In genomic region chr12:123363385-123363742, GRCh38 we compare ENCODE assay signal across 8 cellular contexts. TPM values are rescaled to one million over a fixed set of nuclear protein-coding genes. Genes with fewer than 3 reads are reported as not detected.
DNase-seq lines count a peak whose midpoint lies in the region; ATAC-seq and TF ChIP-seq lines count a peak whose summit lies in the region.

No MANE protein-coding gene starts in this region.

- no peaks in the 10 kb centered on the region for H4K20me1 ChIP-seq in H9 (ENCODE audit: control insufficient read depth, insufficient read depth, insufficient read length)

- H3K4me1 Mint-ChIP-seq in H9 = peaks cover 6 to 13% of the 10 kb centered on the region in 2 experiments
- H3K4me1 Mint-ChIP-seq in activated CD4-positive, alpha-beta memory T cell treated with anti-CD3 and anti-CD28 coated beads for 36 hours (ENCODE audit: low read depth) = peaks cover 12% of the 10 kb centered on the region
- peaks cover 12% of the 10 kb centered on the region for H3K4me1 Mint-ChIP-seq in stimulated activated memory B cell treated with anti-CD40 and anti-IgM and Interleukin-4, amounts not matched to agents 10 μg/mL and 1 μg/mL and 100 μg/mL, for 72 hours

- H3K79me1 ChIP-seq in H9 (ENCODE audit: insufficient read depth, low read depth, low read length, poor library complexity, severe bottlenecking) = peaks cover 7% of the 10 kb centered on the region

- peak overlapping the region; percentile 94 for H3K4me3 ChIP-seq in iPS-11a (ENCODE audit: low read depth, low read length)

- no peak overlapping the region for H3K18ac ChIP-seq in H9 (ENCODE audit: insufficient read length, low read depth, low read length)

- H3K27me3 ChIP-seq in H9 (ENCODE audit: insufficient read depth, low read length) = no peaks in the 10 kb centered on the region

- no peak overlapping the region for H3K23ac ChIP-seq in H9 (ENCODE audit: insufficient read length, low read depth, low read length)

- peak overlapping the region; percentile 3 to 94 (median 73); a peak in 5 of 7 replicates for H3K27ac Mint-ChIP-seq in H9
- H3K27ac Mint-ChIP-seq in activated CD4-positive, alpha-beta memory T cell treated with anti-CD3 and anti-CD28 coated beads for 36 hours = peak overlapping the region; percentile 90
- H3K27ac Mint-ChIP-seq in stimulated activated memory B cell treated with anti-CD40 and anti-IgM and Interleukin-4, amounts not matched to agents 10 μg/mL and 1 μg/mL and 100 μg/mL, for 72 hours = peak overlapping the region; percentile 97

- POLR2A ChIA-PET in activated CD4-positive, alpha-beta memory T cell treated with anti-CD3 and anti-CD28 coated beads for 36 hours (lab: Charles Lee) = interaction anchor here (0.6 to 1.0 kb wide), 4 partner anchors 24 to 347 kb away, joined by 3 to 4 read pairs (median 3); no protein-coding TSS in a partner anchor

- H3K9me3 ChIP-seq in H9 (ENCODE audit: control insufficient read depth, low read depth, low read length) = no peaks in the 10 kb centered on the region

- intact Hi-C loops in activated CD4-positive, alpha-beta memory T cell treated with anti-CD3 and anti-CD28 coated beads for 36 hours (cut with micrococcal nuclease) = loop anchor here (10.0 kb wide), 1 partner anchor 389 kb away; the partner anchor contains the start of gene OGFOD2

- H2AFZ ChIP-seq in H9 (ENCODE audit: low read length) = no peak overlapping the region

- no peak for ATAC-seq in stimulated activated memory B cell treated with anti-CD40 and anti-IgM and Interleukin-4, amounts not matched to agents 10 μg/mL and 1 μg/mL and 100 μg/mL, for 72 hours
- ATAC-seq in HG03460 (IDR thresholded peaks at IDR 0.05; ENCODE audit: unreplicated experiment) = no peak

- H3K79me2 ChIP-seq in H9 (ENCODE audit: insufficient read depth, low read length) = peaks cover 45% of the 10 kb centered on the region; the same call in 1 of the 2 replicates

- H3K27ac ChIP-seq in H9 (ENCODE audit: insufficient read length, low read depth, low read length) = no peak overlapping the region

- CTCF ChIA-PET in activated CD4-positive, alpha-beta memory T cell treated with anti-CD3 and anti-CD28 coated beads for 36 hours (lab: Charles Lee) = interaction anchor here (1.0 to 2.2 kb wide), 5 partner anchors 10 to 221 kb away, joined by 3 to 9 read pairs (median 4); partner anchors contain the start of genes KMT5A and TMED2

- H2BK12ac ChIP-seq in H9 (ENCODE audit: insufficient read length, low read depth, low read length) = no peak overlapping the region

- peak overlapping the region; percentile 89 to 93 for H3K4me3 Mint-ChIP-seq in H9
- peak overlapping the region; percentile 99 for H3K4me3 Mint-ChIP-seq in activated CD4-positive, alpha-beta memory T cell treated with anti-CD3 and anti-CD28 coated beads for 36 hours
- peak overlapping the region; percentile 98 for H3K4me3 Mint-ChIP-seq in stimulated activated memory B cell treated with anti-CD40 and anti-IgM and Interleukin-4, amounts not matched to agents 10 μg/mL and 1 μg/mL and 100 μg/mL, for 72 hours

- no peaks in the 10 kb centered on the region for H3K36me3 Mint-ChIP-seq in H9 (ENCODE audit: insufficient read depth in 1 of 3, low read depth in 3 of 3)
- H3K36me3 Mint-ChIP-seq in activated CD4-positive, alpha-beta memory T cell treated with anti-CD3 and anti-CD28 coated beads for 36 hours = no peaks in the 10 kb centered on the region
- no peaks in the 10 kb centered on the region for H3K36me3 Mint-ChIP-seq in stimulated activated memory B cell treated with anti-CD40 and anti-IgM and Interleukin-4, amounts not matched to agents 10 μg/mL and 1 μg/mL and 100 μg/mL, for 72 hours

- H3K56ac ChIP-seq in H9 (ENCODE audit: insufficient read length, low read depth, low read length) = no peak overlapping the region

- no peak overlapping the region for H4K8ac ChIP-seq in H9 (replicated peaks; ENCODE audit: insufficient read length, low read depth, low read length)

- H2AK5ac ChIP-seq in H9 (ENCODE audit: insufficient read length, low read length) = no peak overlapping the region

- no peak overlapping the region for H4K91ac ChIP-seq in H9 (ENCODE audit: insufficient read length, low read depth, low read length)

- H4K5ac ChIP-seq in H9 (ENCODE audit: insufficient read length, low read depth, low read length) = no peak overlapping the region

- no peak overlapping the region for H2BK15ac ChIP-seq in H9 (ENCODE audit: low read depth, low read length)

- peak overlapping the region; percentile 74 for H3K9ac ChIP-seq in H9 (ENCODE audit: extremely low read depth, insufficient read length, low read length)

- H3K4me2 ChIP-seq in H9 (ENCODE audit: insufficient read depth, insufficient read length, low read length) = peak overlapping the region; percentile 95

- WGBS in H9 (ENCODE audit: extremely low coverage, insufficient read length, low lambda C conversion rate) = no CpG with 5 or more reads among the region's 9 CpGs

- DNase-seq in AML-193 (lab: John Stamatoyannopoulos, UW) (peak; percentile 37 to 48), H9 (no peak), islet precursor cell (no peak), DMS153 treated with DMSO at 0.1 percent for 48 hours (lab: John Stamatoyannopoulos, UW; ENCODE audit: unreplicated experiment) (no peak)
- DNase-seq in activated CD4-positive, alpha-beta memory T cell treated with anti-CD3 and anti-CD28 coated beads for 36 hours = no peak

- H3K14ac ChIP-seq in H9 (ENCODE audit: insufficient read depth, low read length) = no peak overlapping the region; the same call in 1 of the 2 replicates

- H3K27me3 Mint-ChIP-seq in H9 (ENCODE audit: low read depth) = no peaks in the 10 kb centered on the region
- H3K27me3 Mint-ChIP-seq in activated CD4-positive, alpha-beta memory T cell treated with anti-CD3 and anti-CD28 coated beads for 36 hours = no peaks in the 10 kb centered on the region
- no peaks in the 10 kb centered on the region for H3K27me3 Mint-ChIP-seq in stimulated activated memory B cell treated with anti-CD40 and anti-IgM and Interleukin-4, amounts not matched to agents 10 μg/mL and 1 μg/mL and 100 μg/mL, for 72 hours

- TF ChIP-seq CTCF in H9 (conservative IDR thresholded peaks at IDR 0.05) = no peak

- no peak overlapping the region for H3K4ac ChIP-seq in H9 (ENCODE audit: low read depth, low read length)

- H2BK5ac ChIP-seq in H9 (ENCODE audit: insufficient read length, low read length) = no peak overlapping the region

- peaks cover 10% of the 10 kb centered on the region for H3K23me2 ChIP-seq in H9 (ENCODE audit: insufficient read length, low read depth, low read length, poor library complexity, severe bottlenecking)

- no peak overlapping the region for H3T11ph ChIP-seq in H9 (ENCODE audit: low read length)

- no peaks in the 10 kb centered on the region for H3K4me1 ChIP-seq in H9 (ENCODE audit: insufficient read depth, low read length)

- H2BK120ac ChIP-seq in H9 (ENCODE audit: low read depth, low read length, poor library complexity, severe bottlenecking) = no peak overlapping the region

- H2BK20ac ChIP-seq in H9 (ENCODE audit: low read depth, low read length, poor library complexity, severe bottlenecking) = no peak overlapping the region

- H3K9me3 Mint-ChIP-seq in H9 = no peaks in the 10 kb centered on the region; a peak in 1 of 5 replicates
- H3K9me3 Mint-ChIP-seq in activated CD4-positive, alpha-beta memory T cell treated with anti-CD3 and anti-CD28 coated beads for 36 hours = no peaks in the 10 kb centered on the region
- H3K9me3 Mint-ChIP-seq in stimulated activated memory B cell treated with anti-CD40 and anti-IgM and Interleukin-4, amounts not matched to agents 10 μg/mL and 1 μg/mL and 100 μg/mL, for 72 hours = no peaks in the 10 kb centered on the region

RNA-seq across cellular contexts. Expression of gene SBNO1, which starts 1.3 kb away (rescaled TPM):
- total RNA-seq in H9 (2021) = 46.0 and 47.5 TPM in 2 replicates
- 10 to 100 TPM; 49.9 to 50.6 TPM for total RNA-seq in activated CD4-positive, alpha-beta memory T cell treated with anti-CD3 and anti-CD28 coated beads for 36 hours

RNA-seq across cellular contexts. Expression of gene KMT5A, which starts 20.6 kb away (rescaled TPM):
- 21.7 and 23.8 TPM in 2 replicates for total RNA-seq in H9 (2021)
- total RNA-seq in activated CD4-positive, alpha-beta memory T cell treated with anti-CD3 and anti-CD28 coated beads for 36 hours = 10 to 100 TPM; 59.9 to 62.0 TPM

Comparison
In these comparisons a context has a peak if more than half of its experiments do, and no peak if none do; other contexts are left out.
1. DNase-seq: peak in AML-193 (2 of 2); none in H9 (single experiment), activated CD4-positive, alpha-beta memory T cell treated with anti-CD3 and anti-CD28 coated beads for 36 hours (single experiment), islet precursor cell (single experiment) and DMS153 treated with DMSO at 0.1 percent for 48 hours (single experiment).
2. Peak in every context shown above with its lines, with median percentiles within 50 percentile points of each other: H3K27ac Mint-ChIP-seq and H3K4me3 Mint-ChIP-seq.